In genomic region chr12:49201595-49202295, GRCh38 we compare ENCODE assay signal across 9 cellular contexts. TPM values are rescaled to one million over a fixed set of nuclear protein-coding genes. Genes with fewer than 3 reads are reported as not detected.
DNase-seq lines count a peak whose midpoint lies in the region; ATAC-seq and TF ChIP-seq lines count a peak whose summit lies in the region.
"Had no signal": no experiment of that assay in that cellular context is flagged by ENCODE, and none has a peak within 500 bp of the region (broad histone marks: within the 10 kb centered on the region; RNA-seq: fewer than 3 reads in every experiment).

No MANE protein-coding gene starts in this region.

- H3K4me1 ChIP-seq in colonic mucosa (no peaks in the 10 kb centered on the region), Peyer's patch (peaks cover 0 to 11% (median 3%) of the 10 kb centered on the region in 4 donors)

- no peak overlapping the region for H3K27ac Mint-ChIP-seq in activated CD4-positive, alpha-beta T cell treated with anti-CD3 and anti-CD28 coated beads for 36 hours
- peak overlapping the region; percentile 98 for H3K27ac Mint-ChIP-seq in mesothelial cell of epicardium

- peak; percentile 74 for ATAC-seq in activated CD4-positive, alpha-beta T cell treated with anti-CD3 and anti-CD28 coated beads for 36 hours

- peak overlapping the region; percentile 16 for H3K4me3 Mint-ChIP-seq in activated CD4-positive, alpha-beta T cell treated with anti-CD3 and anti-CD28 coated beads for 36 hours
- H3K4me3 Mint-ChIP-seq in mesothelial cell of epicardium: peak overlapping the region; percentile 40
- H3K4me3 Mint-ChIP-seq: CD4-positive, CD25-positive, alpha-beta regulatory T cell had no signal

- POLR2A ChIA-PET in activated CD4-positive, alpha-beta T cell treated with anti-CD3 and anti-CD28 coated beads for 36 hours (lab: Charles Lee): interaction anchor here (0.6 to 1.1 kb wide), 3 partner anchors 13 to 641 kb away, joined by 4 to 7 read pairs (median 5); partner anchors contain the start of gene TUBA1A

- intact Hi-C loops in activated CD4-positive, alpha-beta T cell treated with anti-CD3 and anti-CD28 coated beads for 36 hours (cut with DNase I, micrococcal nuclease): loop anchor here in 1 of 2 experiments (1.0 kb wide), 1 partner anchor 12 kb away; the partner anchor contains the start of gene TUBA1A
- intact Hi-C loops in colonic mucosa (cut with DNase I): no loop called here

- H3K27me3 Mint-ChIP-seq in activated CD4-positive, alpha-beta T cell treated with anti-CD3 and anti-CD28 coated beads for 36 hours: peaks cover 2% of the 10 kb centered on the region
- H3K27me3 Mint-ChIP-seq in mesothelial cell of epicardium (ENCODE audit: low read depth): no peaks in the 10 kb centered on the region

- H3K36me3 Mint-ChIP-seq in activated CD4-positive, alpha-beta T cell treated with anti-CD3 and anti-CD28 coated beads for 36 hours (ENCODE audit: low read depth): no peaks in the 10 kb centered on the region
- no peaks in the 10 kb centered on the region for H3K36me3 Mint-ChIP-seq in mesothelial cell of epicardium
- H3K36me3 Mint-ChIP-seq: CD4-positive, CD25-positive, alpha-beta regulatory T cell had no signal

- H3K4me1 Mint-ChIP-seq in activated CD4-positive, alpha-beta T cell treated with anti-CD3 and anti-CD28 coated beads for 36 hours: peaks cover 13% of the 10 kb centered on the region
- H3K4me1 Mint-ChIP-seq in mesothelial cell of epicardium: peaks cover 22% of the 10 kb centered on the region

- H3K4me3 ChIP-seq in colonic mucosa (no peak overlapping the region), Peyer's patch (no peak overlapping the region)

- no peaks in the 10 kb centered on the region for H3K27me3 ChIP-seq in colonic mucosa
- no peaks in the 10 kb centered on the region for H3K27me3 ChIP-seq in Peyer's patch

- H3K27ac ChIP-seq in colonic mucosa (peak overlapping the region; percentile 51), Peyer's patch (peak overlapping the region in 2 of 4 donors; percentile 38 to 74)

- no peak for TF ChIP-seq POLR2A in Peyer's patch (IDR thresholded peaks at IDR 0.05)

- CTCF ChIA-PET in activated CD4-positive, alpha-beta T cell treated with anti-CD3 and anti-CD28 coated beads for 36 hours (lab: Charles Lee): interaction anchor here (1.1 to 1.3 kb wide), 4 partner anchors 20 to 379 kb away, joined by 3 to 4 read pairs (median 3); no protein-coding TSS in a partner anchor

- H3K9ac ChIP-seq in colonic mucosa (ENCODE audit: low read depth in 2 of 2, low read length in 2 of 2): no peak overlapping the region

- peak; percentile 27 for DNase-seq in activated CD4-positive, alpha-beta T cell treated with anti-CD3 and anti-CD28 coated beads for 36 hours
- DNase-seq in activated CD4-positive, alpha-beta T cell treated with anti-CD3 and anti-CD28 coated beads, Interleukin-2, amount 50 U/mL, for 48 hours: no peak
- DNase-seq in NCI-H748 treated with DMSO at 0.1 percent for 48 hours (lab: John Stamatoyannopoulos, UW) (peak; percentile 78), colonic mucosa (no peak), mesothelial cell of epicardium (ENCODE audit: low spot score in 2 of 2, unreplicated experiment in 2 of 2) (no peak), HK-2 (ENCODE audit: unreplicated experiment) (no peak), T1000 (lab: John Stamatoyannopoulos, UW) (no peak), Peyer's patch (no peak)

- H3K9me3 Mint-ChIP-seq in activated CD4-positive, alpha-beta T cell treated with anti-CD3 and anti-CD28 coated beads for 36 hours (ENCODE audit: low read depth): no peaks in the 10 kb centered on the region
- no peaks in the 10 kb centered on the region for H3K9me3 Mint-ChIP-seq in mesothelial cell of epicardium

- no peaks in the 10 kb centered on the region for H3K36me3 ChIP-seq in colonic mucosa
- no peaks in the 10 kb centered on the region for H3K36me3 ChIP-seq in Peyer's patch

- TF ChIP-seq CTCF in colonic mucosa (IDR thresholded peaks at IDR 0.05) (no peak), mesothelial cell of epicardium (IDR thresholded peaks at IDR 0.05; ENCODE audit: unreplicated experiment) (no peak), Peyer's patch (IDR thresholded peaks at IDR 0.05) (no peak)

- H3K9me3 ChIP-seq in colonic mucosa (no peaks in the 10 kb centered on the region), Peyer's patch (no peaks in the 10 kb centered on the region)

RNA-seq across cellular contexts. Expression of gene TUBA1A, which starts 12.9 kb away (rescaled TPM):
- total RNA-seq in activated CD4-positive, alpha-beta T cell treated with anti-CD3 and anti-CD28 coated beads for 36 hours: 10 to 100 TPM; 75.7 to 98.5 TPM
- total RNA-seq in colonic mucosa (10 to 100 TPM; 16.9 to 70.3 TPM), mesothelial cell of epicardium (343 to 347 TPM (median 343 TPM) in 3 replicates), Peyer's patch (10 to 100 TPM; 16.5 to 50.3 (median 37.0) TPM)

Comparison
In these comparisons a context has a peak if more than half of its experiments do, and no peak if none do; other contexts are left out.
1. DNase-seq: peak in activated CD4-positive, alpha-beta T cell treated with anti-CD3 and anti-CD28 coated beads for 36 hours (single experiment) and NCI-H748 treated with DMSO at 0.1 percent for 48 hours (single experiment); none in activated CD4-positive, alpha-beta T cell treated with anti-CD3 and anti-CD28 coated beads, Interleukin-2, amount 50 U/mL, for 48 hours (0 of 2), colonic mucosa (single experiment), mesothelial cell of epicardium (0 of 2), HK-2 (single experiment), T1000 (single experiment) and Peyer's patch (0 of 3).